ENCODE assay signal across 8 cellular contexts in the genomic region with DNA sequence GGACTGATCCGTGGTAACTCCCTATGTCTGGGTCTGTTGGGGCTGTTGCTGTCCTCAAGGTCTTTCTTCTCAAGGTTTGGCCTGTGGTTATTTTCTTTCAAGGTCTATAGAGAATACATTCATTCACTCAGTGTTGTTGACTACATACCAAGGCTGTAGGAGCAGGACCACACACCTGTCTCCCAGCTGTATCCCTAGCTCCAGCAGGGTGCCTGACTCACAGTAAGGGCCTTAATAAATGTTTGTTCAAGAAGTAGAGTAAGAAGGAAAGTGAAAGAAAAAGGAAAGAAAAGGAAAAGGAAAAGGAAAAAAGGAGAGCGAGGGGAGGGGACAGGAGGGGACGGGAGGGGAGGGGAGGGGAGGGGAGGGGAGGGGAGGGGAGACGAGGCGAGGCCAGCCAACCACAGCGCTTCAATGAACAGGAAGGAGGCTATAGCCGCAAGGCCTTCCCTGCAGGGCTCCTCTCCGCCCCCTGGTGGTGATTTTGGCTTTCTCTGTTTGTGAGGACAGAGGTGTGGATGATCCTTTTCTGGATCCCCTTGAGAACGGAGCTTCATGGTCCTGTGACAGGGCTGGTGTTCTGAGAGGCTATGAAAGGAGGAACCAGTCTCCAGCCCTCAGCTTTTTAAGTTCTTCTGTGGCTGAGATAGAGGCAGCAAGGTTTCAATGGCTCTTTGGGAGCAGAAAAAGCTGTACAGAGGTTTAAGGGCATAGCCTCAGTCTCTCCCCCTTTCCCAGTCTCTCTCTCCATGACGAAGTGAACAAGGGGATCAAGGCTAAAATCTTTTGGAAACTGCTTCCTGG. TPM values are rescaled to one million over a fixed set of nuclear protein-coding genes. Genes with fewer than 3 reads are reported as not detected.
A peak's percentile ranks its signal among the peaks of the same experiment; 100 is the strongest.
DNase-seq lines count a peak whose midpoint lies in the region; ATAC-seq lines count a peak whose summit lies in the region.

No MANE protein-coding gene starts in this region.

- H3K36me3 ChIP-seq in NT2/D1 (ENCODE audit: insufficient read depth, insufficient read length, low read length), result no peaks in the 10 kb centered on the region

- intact Hi-C loops in left ventricle myocardium superior (cut with micrococcal nuclease), result no loop called here

- H3K9me3 ChIP-seq in NT2/D1 (ENCODE audit: insufficient read depth, low read length), result peaks cover 46% of the 10 kb centered on the region

- H3K9ac ChIP-seq in NT2/D1 (ENCODE audit: insufficient read length, low read depth), result no peak overlapping the region

- H3K4me3 ChIP-seq in NT2/D1 (ENCODE audit: insufficient read length, low read depth), result no peak overlapping the region

- peak; percentile 80 to 82 for DNase-seq in SHP77 (lab: John Stamatoyannopoulos, UW)
- DNase-seq in SHP77 treated with DMSO at 0.1 percent for 48 hours (lab: John Stamatoyannopoulos, UW), result no peak
- peak; percentile 77 for DNase-seq in NT2/D1 (ENCODE audit: low read depth, low spot score)
- DNase-seq in activated T-cell treated with anti-CD3 and anti-CD28 coated beads for 48 hours (ENCODE audit: low read depth), result peak; percentile 49
- DNase-seq in left ventricle myocardium superior, result peak; percentile 50
- DNase-seq in stimulated activated CD8-positive, alpha-beta memory T cell treated with anti-CD3 and anti-CD28 coated beads, Interleukin-2, amount 100 ng/mL, for 48 hours (ENCODE audit: low read depth in 2 of 2), result peak; percentile 49 to 62
- DNase-seq in middle frontal gyrus (ENCODE audit: extremely low spot score, low spot score), result no peak

- H3K27me3 ChIP-seq in NT2/D1 (ENCODE audit: insufficient read depth, insufficient read length), result peaks cover 2% of the 10 kb centered on the region

- ATAC-seq in left ventricle myocardium superior, result peak; percentile 25
- no peak for ATAC-seq in GM18907 (IDR thresholded peaks at IDR 0.05; ENCODE audit: unreplicated experiment)

- H3K4me1 ChIP-seq in NT2/D1 (ENCODE audit: insufficient read depth, insufficient read length), result no peaks in the 10 kb centered on the region

RNA-seq across cellular contexts. Expression of a gene that starts 30.6 kb away (rescaled TPM):
- not detected for total RNA-seq in left ventricle myocardium superior

RNA-seq across cellular contexts. Expression of a gene that starts 34.3 kb away (rescaled TPM):
- not detected for total RNA-seq in left ventricle myocardium superior

Comparison
In these comparisons a context has a peak if more than half of its experiments do, and no peak if none do; other contexts are left out.
1. DNase-seq: peak in SHP77 (2 of 2), NT2/D1 (single experiment), activated T-cell treated with anti-CD3 and anti-CD28 coated beads for 48 hours (single experiment), left ventricle myocardium superior (single experiment) and stimulated activated CD8-positive, alpha-beta memory T cell treated with anti-CD3 and anti-CD28 coated beads, Interleukin-2, amount 100 ng/mL, for 48 hours (2 of 2); none in SHP77 treated with DMSO at 0.1 percent for 48 hours (single experiment) and middle frontal gyrus (single experiment).